Comparison of ENCODE assay signal across 7 cellular contexts in the genomic region with DNA sequence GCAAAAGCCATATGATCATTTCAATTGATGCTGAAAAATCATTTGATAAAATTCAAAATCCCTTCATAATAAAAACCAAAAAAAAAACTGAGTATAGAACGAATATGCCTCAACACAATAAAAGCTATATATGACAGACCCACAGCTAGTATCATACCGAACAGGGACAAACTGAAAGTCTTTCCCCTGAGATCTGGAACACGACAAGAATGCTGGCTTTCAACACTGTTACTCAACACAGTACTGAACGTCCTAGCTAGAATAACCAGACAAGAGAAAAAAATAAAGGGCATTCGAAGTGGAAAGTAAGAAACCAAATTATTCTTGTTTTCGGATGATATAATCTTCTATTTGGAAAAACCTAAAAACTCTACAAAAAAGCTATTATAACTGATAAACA.
"Had no signal": no experiment of that assay in that cellular context is flagged by ENCODE, and none has a peak within 500 bp of the region (broad histone marks: within the 10 kb centered on the region; RNA-seq: fewer than 3 reads in every experiment).

No MANE protein-coding gene starts in this region.

- H3K9me3 ChIP-seq: HAP-1 had no signal

- H3K36me3 ChIP-seq: HAP-1 had no signal

- DNase-seq: GM23248, GOT3, H7, IMR-90 had no signal

- H3K4me1 ChIP-seq: HAP-1 had no signal

- ATAC-seq: HCT116, K562 had no signal

- H3K4me3 ChIP-seq: GM23248, HAP-1, K562 had no signal

- H3K9ac ChIP-seq: GM23248 had no signal
